In the genomic region with DNA sequence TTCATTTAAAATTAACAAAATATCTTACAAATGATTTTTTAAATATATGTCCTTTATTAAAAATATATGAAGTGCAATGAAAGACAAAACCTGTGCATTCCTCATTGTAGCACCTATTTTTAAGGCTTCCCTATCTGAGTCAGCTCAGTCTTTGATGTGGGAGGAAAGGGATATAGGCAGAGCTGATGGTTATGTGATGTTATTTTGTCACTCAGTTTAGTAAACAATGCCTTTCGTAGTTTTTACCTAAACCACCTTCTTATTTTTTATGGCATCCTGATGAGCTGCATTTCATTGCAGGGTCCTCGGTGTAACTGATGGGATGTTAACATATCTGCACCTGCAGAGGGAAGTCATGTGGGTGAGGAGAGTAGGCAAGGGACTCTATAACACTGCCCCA, we compare ENCODE assay signal across 22 cellular contexts. TPM values are rescaled to one million over a fixed set of nuclear protein-coding genes. Genes with fewer than 3 reads are reported as not detected.
DNase-seq lines count a peak whose midpoint lies in the region; ATAC-seq and TF ChIP-seq lines count a peak whose summit lies in the region.
"Had no signal": no experiment of that assay in that cellular context is flagged by ENCODE, and none has a peak within 500 bp of the region (broad histone marks: within the 10 kb centered on the region; RNA-seq: fewer than 3 reads in every experiment).

No MANE protein-coding gene starts in this region.

- no peaks in the 10 kb centered on the region for H3K79me2 ChIP-seq in MM.1S (ENCODE audit: low read length)

- no peak for DNase-seq in activated naive CD8-positive, alpha-beta T cell treated with anti-CD3 and anti-CD28 coated beads, Interleukin-2, amount 10 ng/mL, durations not matched to agents 7 days and 5 days
- DNase-seq in activated naive CD8-positive, alpha-beta T cell treated with anti-CD3 and anti-CD28 coated beads for 36 hours = no peak
- peak; percentile 16 for DNase-seq in MM.1S
- DNase-seq in WTC11 (ENCODE audit: low spot score) = no peak
- DNase-seq in uterus = no peak
- DNase-seq in CD14-positive monocyte (ENCODE audit: low spot score) = no peak
- no peak for DNase-seq in osteocyte (ENCODE audit: extremely low spot score, unreplicated experiment)
- DNase-seq: BE2C, DMS53, Karpas-422, MG63, NCI-H1092 treated with DMSO at 0.1 percent for 48 hours, NCI-H146, NCI-H2029 treated with DMSO at 0.1 percent for 48 hours, NCI-H774, PC-3, RPMI8226, SIG-M5 had no signal

- H3F3A ChIP-seq in MM.1S (ENCODE audit: insufficient read depth, low read length) = 0 out of 2 replicates have a peak, but pooled peaks cover 13% of the 10 kb centered on the region

- H3K27me3 Mint-ChIP-seq in activated naive CD8-positive, alpha-beta T cell treated with anti-CD3 and anti-CD28 coated beads, Interleukin-2, amount 10 ng/mL, durations not matched to agents 7 days and 5 days = peaks cover 20% of the 10 kb centered on the region
- no peaks in the 10 kb centered on the region for H3K27me3 Mint-ChIP-seq in activated naive CD8-positive, alpha-beta T cell treated with anti-CD3 and anti-CD28 coated beads for 36 hours
- H3K27me3 Mint-ChIP-seq in WTC11 (ENCODE audit: low read depth) (no peaks in the 10 kb centered on the region; the same call in 1 of the 2 replicates), CD14-positive monocyte (ENCODE audit: low read depth in 3 of 3) (peaks cover 1 to 7% (median 2%) of the 10 kb centered on the region in 3 donors), osteocyte (ENCODE audit: unreplicated experiment) (no peaks in the 10 kb centered on the region)

- H3K36me3 ChIP-seq in MM.1S (replicated peaks; ENCODE audit: insufficient read depth, low read length) (no peaks in the 10 kb centered on the region), uterus (no peaks in the 10 kb centered on the region)
- H3K36me3 ChIP-seq: BE2C, MG63 had no signal

- H3K36me3 Mint-ChIP-seq in activated naive CD8-positive, alpha-beta T cell treated with anti-CD3 and anti-CD28 coated beads, Interleukin-2, amount 10 ng/mL, durations not matched to agents 7 days and 5 days = no peaks in the 10 kb centered on the region
- no peaks in the 10 kb centered on the region for H3K36me3 Mint-ChIP-seq in activated naive CD8-positive, alpha-beta T cell treated with anti-CD3 and anti-CD28 coated beads for 36 hours
- H3K36me3 Mint-ChIP-seq in WTC11 (no peaks in the 10 kb centered on the region), CD14-positive monocyte (no peaks in the 10 kb centered on the region), osteocyte (ENCODE audit: unreplicated experiment) (no peaks in the 10 kb centered on the region)
- H3K36me3 Mint-ChIP-seq: CD8-positive, alpha-beta memory T cell; IgD-negative memory B cell had no signal

- no peak overlapping the region for H3K4me3 Mint-ChIP-seq in activated naive CD8-positive, alpha-beta T cell treated with anti-CD3 and anti-CD28 coated beads, Interleukin-2, amount 10 ng/mL, durations not matched to agents 7 days and 5 days
- no peak overlapping the region for H3K4me3 Mint-ChIP-seq in activated naive CD8-positive, alpha-beta T cell treated with anti-CD3 and anti-CD28 coated beads for 36 hours
- H3K4me3 Mint-ChIP-seq in WTC11 (no peak overlapping the region), CD14-positive monocyte (no peak overlapping the region), osteocyte (ENCODE audit: unreplicated experiment) (no peak overlapping the region)
- H3K4me3 Mint-ChIP-seq: CD8-positive, alpha-beta memory T cell; IgD-negative memory B cell had no signal

- CTCF ChIA-PET in WTC11 (lab: Charles Lee) = interaction anchor here (1.6 to 1.7 kb wide), 2 partner anchors 15 to 223 kb away, joined by 4 to 5 read pairs; no protein-coding TSS in a partner anchor

- no peak for TF ChIP-seq POLR2A in uterus (IDR thresholded peaks at IDR 0.05)

- H3K4me2 ChIP-seq in MM.1S (ENCODE audit: low read depth, low read length) = peak overlapping the region; percentile 48

- H3K9me3 Mint-ChIP-seq in activated naive CD8-positive, alpha-beta T cell treated with anti-CD3 and anti-CD28 coated beads, Interleukin-2, amount 10 ng/mL, durations not matched to agents 7 days and 5 days = no peaks in the 10 kb centered on the region
- H3K9me3 Mint-ChIP-seq in activated naive CD8-positive, alpha-beta T cell treated with anti-CD3 and anti-CD28 coated beads for 36 hours = no peaks in the 10 kb centered on the region
- H3K9me3 Mint-ChIP-seq in WTC11 = no peaks in the 10 kb centered on the region
- H3K9me3 Mint-ChIP-seq in CD14-positive monocyte = peaks cover 0 to 4% (median 0%) of the 10 kb centered on the region in 7 donors
- no peaks in the 10 kb centered on the region for H3K9me3 Mint-ChIP-seq in osteocyte (ENCODE audit: unreplicated experiment)
- H3K9me3 Mint-ChIP-seq: CD8-positive, alpha-beta memory T cell; IgD-negative memory B cell had no signal

- H3K9me2 ChIP-seq in MM.1S (replicated peaks; ENCODE audit: insufficient read depth, low read length) = no peaks in the 10 kb centered on the region

- H3K27ac Mint-ChIP-seq in activated naive CD8-positive, alpha-beta T cell treated with anti-CD3 and anti-CD28 coated beads, Interleukin-2, amount 10 ng/mL, durations not matched to agents 7 days and 5 days = no peak overlapping the region
- H3K27ac Mint-ChIP-seq in activated naive CD8-positive, alpha-beta T cell treated with anti-CD3 and anti-CD28 coated beads for 36 hours = no peak overlapping the region
- H3K27ac Mint-ChIP-seq in WTC11 = no peak overlapping the region
- no peak overlapping the region for H3K27ac Mint-ChIP-seq in CD14-positive monocyte
- no peak overlapping the region for H3K27ac Mint-ChIP-seq in osteocyte (ENCODE audit: unreplicated experiment)
- H3K27ac Mint-ChIP-seq: IgD-negative memory B cell had no signal

- intact Hi-C loops in uterus (cut with DNase I; ENCODE audit: low total_unique reads) = no loop called here
- intact Hi-C loops in CD14-positive monocyte (cut with micrococcal nuclease) = no loop called here

- H4K20me1 ChIP-seq in MM.1S (ENCODE audit: insufficient read depth, low read length) = no peaks in the 10 kb centered on the region

- H3K27me3 ChIP-seq in MM.1S (replicated peaks; ENCODE audit: insufficient read depth, low read length) (no peaks in the 10 kb centered on the region), uterus (no peaks in the 10 kb centered on the region)
- H3K27me3 ChIP-seq: BE2C, MG63 had no signal

- no peak for TF ChIP-seq CTCF in MM.1S (IDR thresholded peaks at IDR 0.05; ENCODE audit: low read length)
- no peak for TF ChIP-seq CTCF in WTC11 (IDR thresholded peaks at IDR 0.05)
- no peak for TF ChIP-seq CTCF in uterus (IDR thresholded peaks at IDR 0.05)
- no peak for TF ChIP-seq CTCF in CD14-positive monocyte (IDR thresholded peaks at IDR 0.05)
- no peak for TF ChIP-seq CTCF in osteocyte (IDR thresholded peaks at IDR 0.05)

- ATAC-seq in activated naive CD8-positive, alpha-beta T cell treated with anti-CD3 and anti-CD28 coated beads, Interleukin-2, amount 10 ng/mL, durations not matched to agents 7 days and 5 days (ENCODE audit: low read depth) = peak; percentile 65
- 0 out of 2 replicates have a peak, but pooled peaks have one; percentile 26 for ATAC-seq in WTC11
- no peak for ATAC-seq in GM18502 (IDR thresholded peaks at IDR 0.05; ENCODE audit: poor library complexity, unreplicated experiment)
- ATAC-seq: PC-3, SK-N-SH treated with all-trans-retinoic acid at 6 μM for 48 hours had no signal

- 0 out of 2 replicates have a peak, but pooled peaks cover 5% of the 10 kb centered on the region for H3K4me1 ChIP-seq in MM.1S (ENCODE audit: low read length)
- H3K4me1 ChIP-seq in uterus = peaks cover 0 to 16% of the 10 kb centered on the region in 2 donors
- H3K4me1 ChIP-seq: BE2C had no signal

- no peak overlapping the region for H2AFZ ChIP-seq in MM.1S (ENCODE audit: low read length)

- H3K4me1 Mint-ChIP-seq in activated naive CD8-positive, alpha-beta T cell treated with anti-CD3 and anti-CD28 coated beads, Interleukin-2, amount 10 ng/mL, durations not matched to agents 7 days and 5 days = peaks cover 10% of the 10 kb centered on the region
- peaks cover 6% of the 10 kb centered on the region for H3K4me1 Mint-ChIP-seq in activated naive CD8-positive, alpha-beta T cell treated with anti-CD3 and anti-CD28 coated beads for 36 hours
- H3K4me1 Mint-ChIP-seq in WTC11 = no peaks in the 10 kb centered on the region
- no peaks in the 10 kb centered on the region for H3K4me1 Mint-ChIP-seq in CD14-positive monocyte
- H3K4me1 Mint-ChIP-seq in osteocyte (ENCODE audit: unreplicated experiment) = peaks cover 29% of the 10 kb centered on the region
- H3K4me1 Mint-ChIP-seq: IgD-negative memory B cell had no signal

- POLR2A ChIA-PET in activated naive CD8-positive, alpha-beta T cell treated with anti-CD3 and anti-CD28 coated beads, Interleukin-2, amount 10 ng/mL, durations not matched to agents 7 days and 5 days (lab: Charles Lee) = no interaction called here
- POLR2A ChIA-PET in WTC11 (lab: Charles Lee) = no interaction called here

- H3K4me3 ChIP-seq in MM.1S (ENCODE audit: low read length) (peak overlapping the region; percentile 31; the same call in 1 of the 2 replicates), uterus (no peak overlapping the region)
- H3K4me3 ChIP-seq: MG63 had no signal

- H3K27ac ChIP-seq in MM.1S (ENCODE audit: low read length) (peak overlapping the region; percentile 53; the same call in 1 of the 2 replicates), uterus (peak overlapping the region; percentile 66 to 67)

- H3K9ac ChIP-seq in MM.1S (ENCODE audit: low read length) = no peak overlapping the region

- H3K9me3 ChIP-seq in MM.1S (replicated peaks; ENCODE audit: insufficient read depth, low read length) (no peaks in the 10 kb centered on the region), uterus (no peaks in the 10 kb centered on the region)
- H3K9me3 ChIP-seq: BE2C, MG63 had no signal

RNA-seq across cellular contexts. Expression of gene FRMD6, which starts 58.9 kb away (rescaled TPM):
- 1 to 10 TPM; 2.5 to 3.5 TPM for total RNA-seq in activated naive CD8-positive, alpha-beta T cell treated with anti-CD3 and anti-CD28 coated beads, Interleukin-2, amount 10 ng/mL, durations not matched to agents 7 days and 5 days
- total RNA-seq in activated naive CD8-positive, alpha-beta T cell treated with anti-CD3 and anti-CD28 coated beads for 36 hours = 1 to 10 TPM; 3.4 to 3.9 TPM
- total RNA-seq in WTC11 (2021) = 13.3 to 21.8 TPM (median 17.0 TPM) in 3 replicates
- 100 to 1,000 TPM in 3 of 4 donors, 10 to 100 TPM in 1; 97.4 to 199 (median 134) TPM for total RNA-seq in uterus
- polyA plus RNA-seq in CD14-positive monocyte = under 1 TPM; 0.12 to 0.25 TPM
- 124 and 129 TPM in 2 replicates for total RNA-seq in osteocyte
- polyA plus RNA-seq: IgD-negative memory B cell had no signal
